21 cellular contexts compared by ENCODE assay signal in the genomic region with DNA sequence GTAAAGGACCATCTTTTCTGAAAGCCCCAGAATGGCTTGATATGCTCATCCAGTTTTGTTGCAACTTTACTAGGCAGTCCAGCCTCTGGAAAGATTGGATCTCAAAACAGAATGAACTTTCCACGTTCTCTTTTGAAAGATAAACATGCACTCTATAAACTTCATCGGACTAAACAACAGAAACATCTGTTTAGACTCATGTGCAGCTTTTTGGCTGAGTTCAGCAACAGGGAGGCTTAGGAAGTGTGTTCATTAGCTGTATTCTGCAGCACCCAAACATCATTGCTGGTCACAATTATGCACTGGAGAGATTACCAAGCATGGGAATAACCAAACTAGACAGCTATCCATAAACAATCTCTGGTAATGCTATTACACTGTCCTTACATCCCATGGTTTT.
"Had no signal": no experiment of that assay in that cellular context is flagged by ENCODE, and none has a peak within 500 bp of the region (broad histone marks: within the 10 kb centered on the region; RNA-seq: fewer than 3 reads in every experiment).

No MANE protein-coding gene starts in this region.

- H3K4me1 ChIP-seq: foreskin keratinocyte, suprapubic skin, upper lobe of right lung had no signal

- H3K9me3 ChIP-seq: neutrophil, suprapubic skin, upper lobe of right lung had no signal

- DNase-seq: activated CD4-positive, alpha-beta memory T cell treated with anti-CD3 and anti-CD28 coated beads for 36 hours; activated CD4-positive, alpha-beta T cell treated with anti-CD3 and anti-CD28 coated beads for 1 hour; activated CD8-positive, alpha-beta memory T cell treated with anti-CD3 and anti-CD28 coated beads, Interleukin-2, amount 10 ng/mL, durations not matched to agents 7 days and 5 days; activated naive CD4-positive, alpha-beta T cell treated with anti-CD3 and anti-CD28 coated beads, Interleukin-2, amount 50 U/mL, for 16 hours; activated T-cell treated with anti-CD3 and anti-CD28 coated beads, Interleukin-2, amount 50 U/mL, for 24 hours; amniotic stem cell; caudate nucleus; foreskin keratinocyte; head of caudate nucleus; immature natural killer cell; natural killer cell; retina; stimulated activated CD4-positive, alpha-beta T cell treated with anti-CD3 and anti-CD28 coated beads, Interleukin-4, amount 100 ng/mL, for 4 hours; stimulated activated CD8-positive, alpha-beta memory T cell treated with anti-CD3 and anti-CD28 coated beads, Interleukin-4, amount 100 ng/mL, for 48 hours; stimulated activated naive CD8-positive, alpha-beta T cell treated with anti-CD3 and anti-CD28 coated beads, Interleukin-15, Interleukin-2, amounts not matched to agents 100 U/mL and 50 U/mL, for 24 hours; upper lobe of right lung had no signal

- H3K27ac ChIP-seq: foreskin keratinocyte, neutrophil, skin epidermis, suprapubic skin, upper lobe of right lung had no signal

- H3K27me3 ChIP-seq: neutrophil, suprapubic skin, upper lobe of right lung had no signal

- H3K4me3 ChIP-seq: skin epidermis, suprapubic skin, upper lobe of right lung had no signal

- H3K36me3 ChIP-seq: neutrophil, suprapubic skin, upper lobe of right lung had no signal

- ATAC-seq: activated CD8-positive, alpha-beta memory T cell treated with anti-CD3 and anti-CD28 coated beads, Interleukin-2, amount 10 ng/mL, durations not matched to agents 7 days and 5 days; esophagus mucosa; foreskin keratinocyte; natural killer cell; SK-N-SH treated with all-trans-retinoic acid at 6 μM for 48 hours; stimulated activated naive CD8-positive, alpha-beta T cell treated with anti-CD3 and anti-CD28 coated beads, Interleukin-15, Interleukin-2, amounts not matched to agents 100 U/mL and 50 U/mL, for 24 hours; upper lobe of right lung had no signal
